Comparison of ENCODE assay signal across 11 cellular contexts in genomic region chr6:47701374-47701773, GRCh38. TPM values are rescaled to one million over a fixed set of nuclear protein-coding genes. Genes with fewer than 3 reads are reported as not detected.
DNase-seq lines count a peak whose midpoint lies in the region; ATAC-seq and TF ChIP-seq lines count a peak whose summit lies in the region.
"Had no signal": no experiment of that assay in that cellular context is flagged by ENCODE, and none has a peak within 500 bp of the region (broad histone marks: within the 10 kb centered on the region; RNA-seq: fewer than 3 reads in every experiment).

No MANE protein-coding gene starts in this region.

- no peak overlapping the region for H3K27ac ChIP-seq in adrenal gland
- H3K27ac ChIP-seq: parathyroid adenoma had no signal

- no peaks in the 10 kb centered on the region for H3K27me3 ChIP-seq in adrenal gland

- no peak for DNase-seq in posterior cingulate gyrus
- DNase-seq in activated CD4-positive, alpha-beta T cell treated with anti-CD3 and anti-CD28 coated beads, Interleukin-2, amount 50 U/mL, for 1 hour: no peak
- no peak for DNase-seq in adrenal gland
- DNase-seq in erythroblast (lab: John Stamatoyannopoulos, UW): no peak
- DNase-seq: amniotic stem cell, T-helper 17 cell had no signal

- WGBS in adrenal gland, 4 donors: 40 to 46% (median 43%) methylated on average over 2 of the region's 2 CpGs

- TF ChIP-seq CTCF in adrenal gland (IDR thresholded peaks at IDR 0.05): no peak

- H3K4me1 ChIP-seq in adrenal gland (replicated peaks in 1 of 2): peaks cover 0 to 9% of the 10 kb centered on the region in 2 donors
- H3K4me1 ChIP-seq: parathyroid adenoma had no signal

- ATAC-seq in GM18867 (IDR thresholded peaks at IDR 0.05; ENCODE audit: unreplicated experiment): peak; percentile 99
- peak; percentile 90 for ATAC-seq in GM21717 (IDR thresholded peaks at IDR 0.05; ENCODE audit: unreplicated experiment)
- ATAC-seq in HG03439 (IDR thresholded peaks at IDR 0.05; ENCODE audit: unreplicated experiment): peak; percentile 91
- peak; percentile 57 for ATAC-seq in esophagus mucosa
- ATAC-seq: T-helper 17 cell had no signal

- no peak overlapping the region for H3K4me3 ChIP-seq in adrenal gland

- no peaks in the 10 kb centered on the region for H3K36me3 ChIP-seq in adrenal gland (replicated peaks in 1 of 2)

- no peaks in the 10 kb centered on the region for H3K9me3 ChIP-seq in adrenal gland (replicated peaks in 1 of 3)

- intact Hi-C loops in posterior cingulate gyrus (cut with DNase I): no loop called here
- intact Hi-C loops in adrenal gland (cut with DNase I): no loop called here

- TF ChIP-seq POLR2A in adrenal gland (IDR thresholded peaks at IDR 0.05): no peak
- TF ChIP-seq POLR2A in erythroblast (IDR thresholded peaks at IDR 0.05; ENCODE audit: low read length): no peak

RNA-seq across cellular contexts. Expression of gene ADGRF4, which starts 3.0 kb away (rescaled TPM):
- total RNA-seq in esophagus mucosa (13.6 TPM), adrenal gland (under 1 TPM in 7 of 8 donors, not detected in 1; 0.26 to 0.96 (median 0.71) TPM)
- 1 to 10 TPM in 1 of 3 donors, under 1 TPM in 2; 0.30 to 2.9 (median 0.72) TPM for polyA plus RNA-seq in adrenal gland
- total RNA-seq: T-helper 17 cell had no signal
